In the genomic region with DNA sequence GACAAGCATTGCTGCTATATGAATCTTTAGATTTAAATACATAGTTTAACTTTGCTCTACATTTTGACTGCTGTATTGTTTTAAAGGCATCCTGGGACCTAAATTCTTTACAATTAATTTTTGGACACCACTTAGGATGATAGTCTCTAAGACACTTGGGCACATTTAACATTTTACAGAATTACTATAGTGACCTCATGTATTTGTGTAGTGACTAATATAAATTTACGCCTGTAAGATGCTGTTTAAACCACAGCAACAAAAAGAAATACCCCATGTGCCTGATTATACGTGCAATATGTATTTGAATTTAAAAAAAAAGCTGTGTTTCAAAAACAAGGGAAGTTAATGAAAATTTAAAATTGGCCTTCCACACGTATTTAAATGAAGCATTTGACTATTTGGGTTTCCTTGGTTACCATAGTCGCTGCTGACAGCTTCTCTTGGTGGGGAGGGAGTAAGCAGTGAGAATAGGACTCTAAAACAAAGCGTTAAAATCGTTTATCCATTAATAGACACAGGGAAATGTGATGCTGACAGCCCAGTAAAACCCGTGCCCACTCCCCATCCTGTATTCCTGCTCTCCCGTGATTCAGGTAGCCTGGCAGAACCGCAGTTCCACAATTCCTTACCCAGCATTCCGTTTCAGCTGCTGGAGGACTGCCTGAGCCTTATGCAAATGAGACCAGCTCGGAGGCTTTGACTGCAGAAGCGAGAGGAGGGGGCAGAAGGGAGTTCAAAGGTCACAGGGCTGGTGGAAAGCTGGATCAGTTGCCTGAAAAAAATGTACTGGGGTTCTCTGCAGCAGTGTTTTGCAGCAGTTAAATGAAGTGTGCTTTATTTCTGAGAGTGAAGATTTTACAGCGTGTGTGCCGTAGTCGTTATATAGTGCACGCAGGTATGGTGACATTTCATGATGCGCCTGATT, we compare ENCODE assay signal across 8 cellular contexts.
DNase-seq lines count a peak whose midpoint lies in the region; ATAC-seq and TF ChIP-seq lines count a peak whose summit lies in the region.

No MANE protein-coding gene starts in this region.

- H3K27ac ChIP-seq in liver (ENCODE audit: low read depth in 1 of 2, low read length in 2 of 2) (no peak overlapping the region), tibial artery (peak overlapping the region; percentile 16 to 33)

- no peaks in the 10 kb centered on the region for H3K4me1 Mint-ChIP-seq in immature natural killer cell

- H3K36me3 Mint-ChIP-seq in immature natural killer cell = no peaks in the 10 kb centered on the region

- H3K4me3 Mint-ChIP-seq in immature natural killer cell = no peak overlapping the region

- WGBS in liver = 23% methylated on average over 17 of the region's 17 CpGs

- intact Hi-C loops in tibial artery (cut with DNase I; ENCODE audit: low total_unique reads) = no loop called here

- H3K36me3 ChIP-seq in liver (ENCODE audit: control insufficient read depth in 4 of 4, insufficient read depth in 3 of 4, low read depth in 1 of 4, low read length in 3 of 4) (no peaks in the 10 kb centered on the region), tibial artery (no peaks in the 10 kb centered on the region)

- H3K4me1 ChIP-seq in liver (ENCODE audit: control insufficient read depth in 4 of 4, insufficient read depth in 4 of 4, low read length in 3 of 4) (peaks cover 0 to 15% (median 5%) of the 10 kb centered on the region in 4 donors), tibial artery (peaks cover 0 to 7% (median 0%) of the 10 kb centered on the region in 4 donors)

- H3K27me3 Mint-ChIP-seq in immature natural killer cell (ENCODE audit: low read depth in 3 of 3) = peaks cover 0 to 8% (median 0%) of the 10 kb centered on the region in 3 donors

- no peaks in the 10 kb centered on the region for H3K27me3 ChIP-seq in liver (ENCODE audit: control insufficient read depth in 4 of 4, insufficient read depth in 4 of 4, low read length in 3 of 4)
- H3K27me3 ChIP-seq in tibial artery = no peaks in the 10 kb centered on the region

- H3K27ac Mint-ChIP-seq in immature natural killer cell = no peak overlapping the region

- H3K9me3 ChIP-seq in liver (ENCODE audit: control insufficient read depth in 4 of 4, low read length in 3 of 4) (no peaks in the 10 kb centered on the region), tibial artery (no peaks in the 10 kb centered on the region)

- peak; percentile 51 for DNase-seq in NCI-H460 (ENCODE audit: extremely low read depth, low read depth)
- DNase-seq in choroid plexus epithelial cell (ENCODE audit: low read depth) = peak; percentile 33
- peak in 1 of 2 donors; percentile 19 for DNase-seq in tibial artery
- no peak for DNase-seq in EL
- no peak for DNase-seq in immature natural killer cell

- H3K9ac ChIP-seq in liver (ENCODE audit: low read depth in 1 of 2, low read length in 2 of 2) = peak overlapping the region in 1 of 2 donors; percentile 52

- no peaks in the 10 kb centered on the region for H3K9me3 Mint-ChIP-seq in immature natural killer cell

- no peak for TF ChIP-seq CTCF in choroid plexus epithelial cell (conservative IDR thresholded peaks at IDR 0.05; ENCODE audit: low read depth, low read length)
- TF ChIP-seq CTCF in liver (IDR thresholded peaks at IDR 0.05; ENCODE audit: low read depth, low read length, missing input control) = no peak
- no peak for TF ChIP-seq CTCF in tibial artery (IDR thresholded peaks at IDR 0.05)

- no peak for ATAC-seq in GM21381 (IDR thresholded peaks at IDR 0.05; ENCODE audit: unreplicated experiment)

- peak overlapping the region; percentile 28; the same call in 1 of the 2 replicates for H3K4me3 ChIP-seq in GM08714 (ENCODE audit: low read length)
- H3K4me3 ChIP-seq in choroid plexus epithelial cell (ENCODE audit: low read depth, low read length) = peak overlapping the region; percentile 47
- peak overlapping the region; percentile 63 to 71 (median 70) for H3K4me3 ChIP-seq in liver (ENCODE audit: low read depth in 1 of 3, low read length in 3 of 3)
- peak overlapping the region; percentile 39 to 46 for H3K4me3 ChIP-seq in tibial artery

- peak; percentile 32 to 51 for TF ChIP-seq RAD21 in liver (IDR thresholded peaks at IDR 0.05)

TF ChIP-seq in liver, 16 proteins besides CTCF, POLR2A, EP300 and RAD21:
- TF ChIP-seq HNF4A (conservative IDR thresholded peaks at IDR 0.05) (peak; percentile 78 to 79), YY1 (IDR thresholded peaks at IDR 0.05) (peak; percentile 59), EGR1 (IDR thresholded peaks at IDR 0.05; ENCODE audit: low read depth in 2 of 2) (no peak), FOXA2 (IDR thresholded peaks at IDR 0.05) (no peak), GABPA (IDR thresholded peaks at IDR 0.05 in 1 of 2, conservative IDR thresholded peaks at IDR 0.05 in 1 of 2) (no peak), HNF4G (IDR thresholded peaks at IDR 0.05) (peak; percentile 10), RXRA (IDR thresholded peaks at IDR 0.05) (peak; percentile 57), FOXA1 (IDR thresholded peaks at IDR 0.05) (no peak), NR2F2 (IDR thresholded peaks at IDR 0.05) (peak; percentile 66), SP1 (IDR thresholded peaks at IDR 0.05) (peak; percentile 66), JUND (IDR thresholded peaks at IDR 0.05) (peak in 1 of 2 donors; percentile 15), TAF1 (conservative IDR thresholded peaks at IDR 0.05) (no peak)
- TF ChIP-seq, protein P1, sequence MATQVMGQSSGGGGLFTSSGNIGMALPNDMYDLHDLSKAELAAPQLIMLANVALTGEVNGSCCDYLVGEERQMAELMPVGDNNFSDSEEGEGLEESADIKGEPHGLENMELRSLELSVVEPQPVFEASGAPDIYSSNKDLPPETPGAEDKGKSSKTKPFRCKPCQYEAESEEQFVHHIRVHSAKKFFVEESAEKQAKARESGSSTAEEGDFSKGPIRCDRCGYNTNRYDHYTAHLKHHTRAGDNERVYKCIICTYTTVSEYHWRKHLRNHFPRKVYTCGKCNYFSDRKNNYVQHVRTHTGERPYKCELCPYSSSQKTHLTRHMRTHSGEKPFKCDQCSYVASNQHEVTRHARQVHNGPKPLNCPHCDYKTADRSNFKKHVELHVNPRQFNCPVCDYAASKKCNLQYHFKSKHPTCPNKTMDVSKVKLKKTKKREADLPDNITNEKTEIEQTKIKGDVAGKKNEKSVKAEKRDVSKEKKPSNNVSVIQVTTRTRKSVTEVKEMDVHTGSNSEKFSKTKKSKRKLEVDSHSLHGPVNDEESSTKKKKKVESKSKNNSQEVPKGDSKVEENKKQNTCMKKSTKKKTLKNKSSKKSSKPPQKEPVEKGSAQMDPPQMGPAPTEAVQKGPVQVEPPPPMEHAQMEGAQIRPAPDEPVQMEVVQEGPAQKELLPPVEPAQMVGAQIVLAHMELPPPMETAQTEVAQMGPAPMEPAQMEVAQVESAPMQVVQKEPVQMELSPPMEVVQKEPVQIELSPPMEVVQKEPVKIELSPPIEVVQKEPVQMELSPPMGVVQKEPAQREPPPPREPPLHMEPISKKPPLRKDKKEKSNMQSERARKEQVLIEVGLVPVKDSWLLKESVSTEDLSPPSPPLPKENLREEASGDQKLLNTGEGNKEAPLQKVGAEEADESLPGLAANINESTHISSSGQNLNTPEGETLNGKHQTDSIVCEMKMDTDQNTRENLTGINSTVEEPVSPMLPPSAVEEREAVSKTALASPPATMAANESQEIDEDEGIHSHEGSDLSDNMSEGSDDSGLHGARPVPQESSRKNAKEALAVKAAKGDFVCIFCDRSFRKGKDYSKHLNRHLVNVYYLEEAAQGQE (IDR thresholded peaks at IDR 0.05) = no peak
- TF ChIP-seq, protein P2, sequence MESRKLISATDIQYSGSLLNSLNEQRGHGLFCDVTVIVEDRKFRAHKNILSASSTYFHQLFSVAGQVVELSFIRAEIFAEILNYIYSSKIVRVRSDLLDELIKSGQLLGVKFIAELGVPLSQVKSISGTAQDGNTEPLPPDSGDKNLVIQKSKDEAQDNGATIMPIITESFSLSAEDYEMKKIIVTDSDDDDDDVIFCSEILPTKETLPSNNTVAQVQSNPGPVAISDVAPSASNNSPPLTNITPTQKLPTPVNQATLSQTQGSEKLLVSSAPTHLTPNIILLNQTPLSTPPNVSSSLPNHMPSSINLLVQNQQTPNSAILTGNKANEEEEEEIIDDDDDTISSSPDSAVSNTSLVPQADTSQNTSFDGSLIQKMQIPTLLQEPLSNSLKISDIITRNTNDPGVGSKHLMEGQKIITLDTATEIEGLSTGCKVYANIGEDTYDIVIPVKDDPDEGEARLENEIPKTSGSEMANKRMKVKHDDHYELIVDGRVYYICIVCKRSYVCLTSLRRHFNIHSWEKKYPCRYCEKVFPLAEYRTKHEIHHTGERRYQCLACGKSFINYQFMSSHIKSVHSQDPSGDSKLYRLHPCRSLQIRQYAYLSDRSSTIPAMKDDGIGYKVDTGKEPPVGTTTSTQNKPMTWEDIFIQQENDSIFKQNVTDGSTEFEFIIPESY (IDR thresholded peaks at IDR 0.05) = no peak
- TF ChIP-seq, protein P3, sequence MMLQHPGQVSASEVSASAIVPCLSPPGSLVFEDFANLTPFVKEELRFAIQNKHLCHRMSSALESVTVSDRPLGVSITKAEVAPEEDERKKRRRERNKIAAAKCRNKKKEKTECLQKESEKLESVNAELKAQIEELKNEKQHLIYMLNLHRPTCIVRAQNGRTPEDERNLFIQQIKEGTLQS (IDR thresholded peaks at IDR 0.05) = peak; percentile 10
- TF ChIP-seq, protein P4, sequence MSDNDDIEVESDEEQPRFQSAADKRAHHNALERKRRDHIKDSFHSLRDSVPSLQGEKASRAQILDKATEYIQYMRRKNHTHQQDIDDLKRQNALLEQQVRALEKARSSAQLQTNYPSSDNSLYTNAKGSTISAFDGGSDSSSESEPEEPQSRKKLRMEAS (IDR thresholded peaks at IDR 0.05) = peak; percentile 17

Comparison
In these comparisons a context has a peak if more than half of its experiments do, and no peak if none do; other contexts are left out.
1. DNase-seq: peak in NCI-H460 (single experiment) and choroid plexus epithelial cell (single experiment); none in EL (single experiment) and immature natural killer cell (0 of 3).
2. H3K27ac ChIP-seq: peak in tibial artery (2 of 2); none in liver (0 of 2).
3. Peak in every context shown above with its lines, with median percentiles within 50 percentile points of each other: H3K4me3 ChIP-seq.